28 cellular contexts compared by ENCODE assay signal in genomic region chr5:35284364-35284763, GRCh38.
"Had no signal": no experiment of that assay in that cellular context is flagged by ENCODE, and none has a peak within 500 bp of the region (broad histone marks: within the 10 kb centered on the region; RNA-seq: fewer than 3 reads in every experiment).

No MANE protein-coding gene starts in this region.

- H3K79me2 ChIP-seq: parathyroid adenoma had no signal

- FAIRE-seq: small intestine had no signal

- DNase-seq: natural killer cell; occipital lobe; ovary; posterior cingulate gyrus; psoas muscle; right cardiac atrium; right lobe of liver; sigmoid colon; small intestine; spleen; stimulated activated CD4-positive, alpha-beta T cell treated with anti-CD3 and anti-CD28 coated beads, Interleukin-12 subunit alpha, Interleukin-12 subunit beta, amount 100 ng/mL, for 4 hours; stimulated activated CD4-positive, alpha-beta T cell treated with anti-CD3 and anti-CD28 coated beads, Interleukin-1b, Interleukin-23, amount 100 ng/mL, for 48 hours; stimulated activated CD4-positive, alpha-beta T cell treated with anti-CD3 and anti-CD28 coated beads, Interleukin-4, amount 100 ng/mL, for 1 hour; stimulated activated CD4-positive, alpha-beta T cell treated with anti-CD3 and anti-CD28 coated beads, Interleukin-4, amount 100 ng/mL, for 4 hours; stimulated activated CD8-positive, alpha-beta memory T cell treated with anti-CD3 and anti-CD28 coated beads, Interleukin-4, amount 100 ng/mL, for 48 hours; stimulated activated naive CD4-positive, alpha-beta T cell; stimulated activated naive CD8-positive, alpha-beta T cell treated with anti-CD3 and anti-CD28 coated beads, Interleukin-15, amount 100 ng/mL, for 72 hours; stimulated activated naive CD8-positive, alpha-beta T cell treated with anti-CD3 and anti-CD28 coated beads, Interleukin-15, Interleukin-2, amounts not matched to agents 100 U/mL and 50 U/mL, for 24 hours; substantia nigra; testis; tibial artery; transverse colon; upper lobe of right lung; uterus had no signal

- H3K27ac ChIP-seq: neural progenitor cell, ovary, parathyroid adenoma, psoas muscle, right lobe of liver, sigmoid colon, spleen, suprapubic skin, testis, tibial artery, transverse colon, upper lobe of right lung, uterus had no signal

- H2AFZ ChIP-seq: neural progenitor cell, parathyroid adenoma had no signal

- H3K4me3 ChIP-seq: neural progenitor cell, ovary, psoas muscle, right lobe of liver, sigmoid colon, spleen, suprapubic skin, testis, tibial artery, transverse colon, upper lobe of right lung, uterus had no signal

- ATAC-seq: natural killer cell; psoas muscle; right cardiac atrium; right lobe of liver; stimulated activated memory B cell treated with anti-CD40 and anti-IgM and Interleukin-4, amounts not matched to agents 10 μg/mL and 1 μg/mL and 100 μg/mL, for 72 hours; stimulated activated naive CD8-positive, alpha-beta T cell treated with anti-CD3 and anti-CD28 coated beads, Interleukin-15, amount 100 ng/mL, for 72 hours; stimulated activated naive CD8-positive, alpha-beta T cell treated with anti-CD3 and anti-CD28 coated beads, Interleukin-15, Interleukin-2, amounts not matched to agents 100 U/mL and 50 U/mL, for 24 hours; upper lobe of right lung had no signal

- H3K36me3 ChIP-seq: neural progenitor cell, ovary, right lobe of liver, sigmoid colon, spleen, suprapubic skin, tibial artery, transverse colon, upper lobe of right lung, uterus had no signal

- H3K27me3 ChIP-seq: neural progenitor cell, ovary, right lobe of liver, sigmoid colon, spleen, suprapubic skin, testis, tibial artery, transverse colon, upper lobe of right lung, uterus had no signal

- H3K4me2 ChIP-seq: neural progenitor cell had no signal

- H3K9me3 ChIP-seq: ovary, psoas muscle, right lobe of liver, spleen, suprapubic skin, testis, tibial artery, transverse colon, upper lobe of right lung had no signal

- H3K4me1 ChIP-seq: neural progenitor cell, psoas muscle, right lobe of liver, sigmoid colon, spleen, suprapubic skin, testis, tibial artery, transverse colon, upper lobe of right lung, uterus had no signal

- H3K9ac ChIP-seq: neural progenitor cell, parathyroid adenoma had no signal
